8 cellular contexts compared by ENCODE assay signal in the genomic region with DNA sequence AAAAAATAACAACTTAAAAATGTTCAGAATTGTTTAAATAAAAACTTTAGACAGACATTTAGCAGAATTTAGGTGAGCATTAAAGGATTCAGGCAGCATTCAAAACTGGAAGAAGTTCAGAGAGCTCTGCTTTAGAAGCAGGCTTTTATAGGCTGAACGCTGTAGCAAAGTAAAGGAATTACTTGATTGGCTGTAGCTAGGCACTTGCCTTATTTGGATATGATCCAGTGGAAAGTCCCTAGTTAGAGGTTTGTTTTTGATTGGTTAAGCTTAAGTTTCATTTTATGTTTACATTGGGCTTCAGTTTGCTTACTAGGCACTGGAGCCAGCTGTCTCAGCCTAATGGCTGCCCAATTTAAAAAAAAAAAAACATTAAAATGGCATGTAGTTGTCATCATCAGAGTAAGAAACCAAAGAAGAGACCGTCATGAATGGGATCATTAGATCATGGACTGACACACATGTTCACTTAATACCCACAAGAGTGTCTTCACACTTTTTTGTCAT.
DNase-seq lines count a peak whose midpoint lies in the region; ATAC-seq and TF ChIP-seq lines count a peak whose summit lies in the region.

No MANE protein-coding gene starts in this region.

- no peak overlapping the region for H3K27ac ChIP-seq in AG04450 (ENCODE audit: low read depth, low read length)
- H3K27ac ChIP-seq in dorsolateral prefrontal cortex, result peak overlapping the region in 16 of 59 donors; percentile 2 to 53 (median 26)

- POLR2A ChIA-PET in AG04450 (lab: Yijun Ruan, JAX), result interaction anchor here (0.7 to 0.9 kb wide), 4 partner anchors 8 to 65 kb away, joined by 3 to 5 read pairs (median 4); partner anchors contain the start of gene CBFA2T2

- H3K27me3 ChIP-seq in AG04450 (ENCODE audit: control insufficient read depth, insufficient read depth, low read length) (no peaks in the 10 kb centered on the region), dorsolateral prefrontal cortex (no peaks in the 10 kb centered on the region)

- CTCF ChIA-PET in AG04450 (lab: Charles Lee), result interaction anchor here (0.6 kb wide), 1 partner anchor 58 kb away, joined by 3 read pairs; no protein-coding TSS in a partner anchor

- DNase-seq in AG04450 (ENCODE audit: low read depth, low spot score) (peak; percentile 92), NCI-H1092 (lab: John Stamatoyannopoulos, UW) (peak; percentile 92), SW 1271 (lab: John Stamatoyannopoulos, UW) (peak; percentile 96 to 100), dermis microvascular lymphatic vessel endothelial cell (ENCODE audit: low read depth in 2 of 2) (peak; percentile 95 to 96), mucosa of descending colon (peak in 1 of 3 donors; percentile 55), dorsolateral prefrontal cortex (no peak)

- ATAC-seq in GM18498 (IDR thresholded peaks at IDR 0.05; ENCODE audit: unreplicated experiment) (peak; percentile 95), HG02759 (IDR thresholded peaks at IDR 0.05; ENCODE audit: unreplicated experiment) (peak; percentile 84), mucosa of descending colon (peak; percentile 99)

- TF ChIP-seq CTCF in AG04450 (IDR thresholded peaks at IDR 0.05; ENCODE audit: low read depth, low read length) (no peak), mucosa of descending colon (IDR thresholded peaks at IDR 0.05) (no peak), dorsolateral prefrontal cortex (IDR thresholded peaks at IDR 0.05 in 54 of 56, conservative IDR thresholded peaks at IDR 0.05 in 2 of 56; ENCODE audit: low read depth in 1 of 56, partially characterized antibody in 56 of 56) (no peak)

- peaks cover 14% of the 10 kb centered on the region for H3K4me1 ChIP-seq in mucosa of descending colon (ENCODE audit: low read depth)

- intact Hi-C loops in mucosa of descending colon (cut with DNase I, micrococcal nuclease) (no loop called here), dorsolateral prefrontal cortex (cut with DNase I) (no loop called here)

- H3K4me3 ChIP-seq in AG04450 (ENCODE audit: low read depth, low read length) (peak overlapping the region; percentile 21; the same call in 1 of the 2 replicates), mucosa of descending colon (no peak overlapping the region), dorsolateral prefrontal cortex (peak overlapping the region in 5 of 59 donors; percentile 1 to 31 (median 17))

- H3K36me3 ChIP-seq in mucosa of descending colon (ENCODE audit: low read depth), result peaks cover 4% of the 10 kb centered on the region

- H3K9me3 ChIP-seq in AG04450 (ENCODE audit: control insufficient read depth, insufficient read depth, low read length) (no peaks in the 10 kb centered on the region; the same call in 1 of the 2 replicates), mucosa of descending colon (no peaks in the 10 kb centered on the region)

Comparison
In these comparisons a context has a peak if more than half of its experiments do, and no peak if none do; other contexts are left out.
1. DNase-seq: peak in AG04450 (single experiment), NCI-H1092 (single experiment), SW 1271 (2 of 2) and dermis microvascular lymphatic vessel endothelial cell (2 of 2); none in dorsolateral prefrontal cortex (0 of 10).
2. Peak in every context shown above with its lines, with median percentiles within 50 percentile points of each other: ATAC-seq.